8 cellular contexts compared by ENCODE assay signal in genomic region chr13:45417790-45418534, GRCh38. TPM values are rescaled to one million over a fixed set of nuclear protein-coding genes. Genes with fewer than 3 reads are reported as not detected.
DNase-seq lines count a peak whose midpoint lies in the region; ATAC-seq, FAIRE-seq and TF ChIP-seq lines count a peak whose summit lies in the region.

Gene SLC25A30, minus strand, starts transcription at chr13:45418373. Its CDS starts 6,948 bp downstream, at chr13:45411425.

- no peak for FAIRE-seq in kidney (lab: Jason Lieb, UNC)

- no peak for TF ChIP-seq CTCF in kidney (IDR thresholded peaks at IDR 0.05; ENCODE audit: borderline replicate concordance, extremely low read depth, insufficient read depth)

- intact Hi-C loops in kidney (cut with DNase I), result no loop called here

- peaks cover 12 to 15% of the 10 kb centered on the region in 2 donors for H3K4me1 ChIP-seq in kidney (ENCODE audit: control insufficient read depth in 1 of 2, insufficient read depth in 1 of 2, low read depth in 1 of 2, low read length in 2 of 2)

- peak within 1 kb of the TSS; percentile 79 to 96 for H3K9ac ChIP-seq in kidney (ENCODE audit: low read length in 2 of 2)

- ATAC-seq in GM18909 (IDR thresholded peaks at IDR 0.05; ENCODE audit: poor library complexity, unreplicated experiment) (peak; percentile 94), HG03159 (IDR thresholded peaks at IDR 0.05; ENCODE audit: unreplicated experiment) (peak; percentile 89)

- DNase-seq in AG08396 (ENCODE audit: low spot score) (peak; percentile 92), NCI-H446 treated with DMSO at 0.1 percent for 48 hours (lab: John Stamatoyannopoulos, UW) (peak; percentile 82), cerebellum (ENCODE audit: low spot score) (peak; percentile 94), kidney (peak; percentile 98)
- DNase-seq in activated CD4-positive, alpha-beta T cell treated with anti-CD3 and anti-CD28 coated beads for 1 hour, result peak; percentile 83
- peak; percentile 96 for DNase-seq in stimulated activated CD4-positive, alpha-beta T cell treated with anti-CD3 and anti-CD28 coated beads, Interleukin-15, amount 100 ng/mL, for 24 hours

- peak within 1 kb of the TSS; percentile 93 to 94 for H3K27ac ChIP-seq in kidney (ENCODE audit: low read depth in 2 of 2, low read length in 2 of 2)

- no peaks in the 10 kb centered on the region for H3K9me3 ChIP-seq in kidney (ENCODE audit: control insufficient read depth in 1 of 2, low read length in 2 of 2)

- H3K36me3 ChIP-seq in kidney (ENCODE audit: control insufficient read depth in 1 of 2, insufficient read depth in 2 of 2, low read length in 2 of 2), result no peaks in the 10 kb centered on the region

- H3K4me3 ChIP-seq in kidney (ENCODE audit: low read length in 2 of 2), result peak within 1 kb of the TSS; percentile 81 to 91

RNA-seq across cellular contexts. Expression of gene SLC25A30, which starts in this region (rescaled TPM):
- total RNA-seq in cerebellum (8.8 TPM), kidney (47.1 TPM)
- 32.9 TPM for polyA plus RNA-seq in kidney (ENCODE audit: insufficient read depth, low read depth, low replicate concordance)

Comparison
In these comparisons a context has a peak if more than half of its experiments do, and no peak if none do; other contexts are left out.
1. Peak in every context shown above with its lines: DNase-seq, ATAC-seq, H3K4me3 ChIP-seq and H3K27ac ChIP-seq.